Comparison of ENCODE assay signal across 15 cellular contexts in genomic region chr15:63086967-63087366, GRCh38.
"Had no signal": no experiment of that assay in that cellular context is flagged by ENCODE, and none has a peak within 500 bp of the region (broad histone marks: within the 10 kb centered on the region; RNA-seq: fewer than 3 reads in every experiment).

No MANE protein-coding gene starts in this region.

- H3K4me2 ChIP-seq: neural progenitor cell had no signal

- DNase-seq: activated CD4-positive, alpha-beta T cell treated with anti-CD3 and anti-CD28 coated beads for 1 hour; activated CD4-positive, alpha-beta T cell treated with anti-CD3 and anti-CD28 coated beads, Interleukin-2, amount 50 U/mL, for 48 hours; activated CD8-positive, alpha-beta memory T cell treated with anti-CD3 and anti-CD28 coated beads, Interleukin-2, amount 10 ng/mL, durations not matched to agents 7 days and 5 days; activated effector memory CD4-positive, alpha-beta T cell treated with Interleukin-2 at 50 U/mL for 16 hours; activated T-cell treated with anti-CD3 and anti-CD28 coated beads, Interleukin-2, amount 50 U/mL, for 24 hours; anterior cingulate cortex; heart left ventricle; left ventricle myocardium superior; mesendoderm; posterior cingulate gyrus; right cardiac atrium; stimulated activated naive B cell treated with anti-CD40 and anti-IgM and Interleukin-4, amounts not matched to agents 10 μg/mL and 1 μg/mL and 100 μg/mL, for 72 hours had no signal

- H2AFZ ChIP-seq: neural progenitor cell had no signal

- H3K4me3 Mint-ChIP-seq: activated CD8-positive, alpha-beta memory T cell treated with anti-CD3 and anti-CD28 coated beads, Interleukin-2, amount 10 ng/mL, durations not matched to agents 7 days and 5 days; activated naive CD8-positive, alpha-beta T cell; activated T-cell treated with anti-CD3 and anti-CD28 coated beads, Interleukin-2, amount 50 U/mL, for 24 hours; neural progenitor cell; stimulated activated naive B cell treated with anti-CD40 and anti-IgM and Interleukin-4, amounts not matched to agents 10 μg/mL and 1 μg/mL and 100 μg/mL, for 72 hours had no signal

- H3K27ac Mint-ChIP-seq: activated CD8-positive, alpha-beta memory T cell treated with anti-CD3 and anti-CD28 coated beads, Interleukin-2, amount 10 ng/mL, durations not matched to agents 7 days and 5 days; activated naive CD8-positive, alpha-beta T cell; activated T-cell treated with anti-CD3 and anti-CD28 coated beads, Interleukin-2, amount 50 U/mL, for 24 hours; neural progenitor cell; stimulated activated naive B cell treated with anti-CD40 and anti-IgM and Interleukin-4, amounts not matched to agents 10 μg/mL and 1 μg/mL and 100 μg/mL, for 72 hours had no signal

- H3K27ac ChIP-seq: neural progenitor cell, tibial nerve had no signal

- H3K4me3 ChIP-seq: heart left ventricle, neural progenitor cell, tibial nerve had no signal

- H3K27me3 ChIP-seq: heart left ventricle, neural progenitor cell, tibial nerve had no signal

- H3K9me3 Mint-ChIP-seq: activated T-cell treated with anti-CD3 and anti-CD28 coated beads, Interleukin-2, amount 50 U/mL, for 24 hours; neural progenitor cell; stimulated activated naive B cell treated with anti-CD40 and anti-IgM and Interleukin-4, amounts not matched to agents 10 μg/mL and 1 μg/mL and 100 μg/mL, for 72 hours had no signal

- H3K36me3 ChIP-seq: heart left ventricle, neural progenitor cell, tibial nerve had no signal

- ATAC-seq: activated CD8-positive, alpha-beta memory T cell treated with anti-CD3 and anti-CD28 coated beads, Interleukin-2, amount 10 ng/mL, durations not matched to agents 7 days and 5 days; heart left ventricle; left ventricle myocardium superior; right cardiac atrium; stimulated activated naive B cell treated with anti-CD40 and anti-IgM and Interleukin-4, amounts not matched to agents 10 μg/mL and 1 μg/mL and 100 μg/mL, for 72 hours had no signal

- H3K27me3 Mint-ChIP-seq: activated naive CD8-positive, alpha-beta T cell had no signal

- H3K9me3 ChIP-seq: heart left ventricle, tibial nerve had no signal

- H3K9ac ChIP-seq: neural progenitor cell had no signal

- H3K36me3 Mint-ChIP-seq: activated CD8-positive, alpha-beta memory T cell treated with anti-CD3 and anti-CD28 coated beads, Interleukin-2, amount 10 ng/mL, durations not matched to agents 7 days and 5 days; activated naive CD8-positive, alpha-beta T cell; neural progenitor cell; stimulated activated naive B cell treated with anti-CD40 and anti-IgM and Interleukin-4, amounts not matched to agents 10 μg/mL and 1 μg/mL and 100 μg/mL, for 72 hours had no signal
